ENCODE assay signal across 1 cellular context in the genomic region with DNA sequence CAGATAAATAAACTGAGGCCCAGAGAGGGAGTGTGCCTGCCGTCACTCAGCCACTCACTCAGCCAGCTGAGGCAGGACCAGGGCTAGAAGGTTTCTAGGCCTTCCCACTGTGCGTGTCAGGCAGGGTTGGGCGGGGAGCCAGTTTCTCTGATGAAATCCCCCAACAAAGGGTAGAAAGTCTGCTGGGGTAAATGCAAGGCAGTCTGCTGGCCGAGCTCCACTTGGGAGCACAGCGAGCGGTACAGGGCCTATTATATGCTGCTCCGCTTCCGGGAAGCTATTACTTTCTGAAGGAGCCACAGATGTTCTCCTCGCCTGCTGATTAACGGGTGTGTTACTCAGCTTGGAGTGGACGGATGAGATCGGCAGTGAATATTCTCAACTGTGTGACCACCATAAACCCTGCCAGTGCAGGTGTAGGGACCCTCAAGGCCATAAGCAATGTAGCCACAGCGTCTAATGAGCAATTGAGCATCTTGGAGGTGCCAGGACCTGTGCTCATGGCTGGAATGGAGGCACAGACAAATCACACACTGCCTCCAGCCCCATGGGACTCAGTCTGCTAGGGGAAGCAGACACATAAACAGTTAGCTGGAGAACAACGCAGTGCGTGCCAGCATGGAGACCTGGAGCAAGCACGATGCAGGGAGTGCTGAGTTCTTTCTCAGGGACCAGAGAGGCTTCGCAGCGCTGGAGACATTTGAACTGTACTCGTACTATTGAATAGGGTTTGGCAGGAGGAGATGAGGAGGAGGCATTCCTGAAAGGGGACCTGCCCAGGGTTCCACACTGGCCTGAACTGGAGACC.
A peak's percentile ranks its signal among the peaks of the same experiment; 100 is the strongest.
TF ChIP-seq lines count a peak whose summit lies in the region.

No MANE protein-coding gene starts in this region.

TF ChIP-seq in HEK293, 187 proteins besides CTCF, POLR2A, EP300 and RAD21 (continued from another document and continues in another):
- TF ChIP-seq, protein P1, sequence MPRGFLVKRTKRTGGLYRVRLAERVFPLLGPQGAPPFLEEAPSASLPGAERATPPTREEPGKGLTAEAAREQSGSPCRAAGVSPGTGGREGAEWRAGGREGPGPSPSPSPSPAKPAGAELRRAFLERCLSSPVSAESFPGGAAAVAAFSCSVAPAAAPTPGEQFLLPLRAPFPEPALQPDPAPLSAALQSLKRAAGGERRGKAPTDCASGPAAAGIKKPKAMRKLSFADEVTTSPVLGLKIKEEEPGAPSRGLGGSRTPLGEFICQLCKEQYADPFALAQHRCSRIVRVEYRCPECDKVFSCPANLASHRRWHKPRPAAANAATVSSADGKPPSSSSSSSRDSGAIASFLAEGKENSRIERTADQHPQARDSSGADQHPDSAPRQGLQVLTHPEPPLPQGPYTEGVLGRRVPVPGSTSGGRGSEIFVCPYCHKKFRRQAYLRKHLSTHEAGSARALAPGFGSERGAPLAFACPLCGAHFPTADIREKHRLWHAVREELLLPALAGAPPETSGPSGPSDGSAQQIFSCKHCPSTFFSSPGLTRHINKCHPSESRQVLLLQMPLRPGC (tag by site-specific recombination; IDR thresholded peaks at IDR 0.05): no peak
- no peak for TF ChIP-seq ZNF837 (tag by site-specific recombination; IDR thresholded peaks at IDR 0.05)
- TF ChIP-seq ZNF239 (tag by site-specific recombination; IDR thresholded peaks at IDR 0.05): no peak
- TF ChIP-seq ZNF426 (tag by site-specific recombination; IDR thresholded peaks at IDR 0.05): no peak
- TF ChIP-seq ZNF76 (tag by site-specific recombination; IDR thresholded peaks at IDR 0.05; ENCODE audit: borderline replicate concordance, low read depth): 0 out of 2 replicates have a peak, but pooled peaks have one; percentile 22
- TF ChIP-seq, protein P2, sequence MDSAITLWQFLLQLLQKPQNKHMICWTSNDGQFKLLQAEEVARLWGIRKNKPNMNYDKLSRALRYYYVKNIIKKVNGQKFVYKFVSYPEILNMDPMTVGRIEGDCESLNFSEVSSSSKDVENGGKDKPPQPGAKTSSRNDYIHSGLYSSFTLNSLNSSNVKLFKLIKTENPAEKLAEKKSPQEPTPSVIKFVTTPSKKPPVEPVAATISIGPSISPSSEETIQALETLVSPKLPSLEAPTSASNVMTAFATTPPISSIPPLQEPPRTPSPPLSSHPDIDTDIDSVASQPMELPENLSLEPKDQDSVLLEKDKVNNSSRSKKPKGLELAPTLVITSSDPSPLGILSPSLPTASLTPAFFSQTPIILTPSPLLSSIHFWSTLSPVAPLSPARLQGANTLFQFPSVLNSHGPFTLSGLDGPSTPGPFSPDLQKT (IDR thresholded peaks at IDR 0.05; ENCODE audit: borderline replicate concordance, low read depth, low read length): no peak
- no peak for TF ChIP-seq KLF8 (tag by site-specific recombination; IDR thresholded peaks at IDR 0.05)
- no peak for TF ChIP-seq ZNF132 (tag by site-specific recombination; IDR thresholded peaks at IDR 0.05; ENCODE audit: borderline replicate concordance)
- TF ChIP-seq ZNF521 (tag by site-specific recombination; IDR thresholded peaks at IDR 0.05): no peak
- no peak for TF ChIP-seq SETDB1 (IDR thresholded peaks at IDR 0.05; ENCODE audit: insufficient read length, low read length)
- no peak for TF ChIP-seq ZNF140 (tag by site-specific recombination; IDR thresholded peaks at IDR 0.05)
- TF ChIP-seq ZNF544 (tag by site-specific recombination; IDR thresholded peaks at IDR 0.05): no peak
- TF ChIP-seq ZNF670 (tag by site-specific recombination; IDR thresholded peaks at IDR 0.05; ENCODE audit: low read depth): no peak
- no peak for TF ChIP-seq ZNF146 (tag by site-specific recombination; IDR thresholded peaks at IDR 0.05)
- TF ChIP-seq, protein P3, sequence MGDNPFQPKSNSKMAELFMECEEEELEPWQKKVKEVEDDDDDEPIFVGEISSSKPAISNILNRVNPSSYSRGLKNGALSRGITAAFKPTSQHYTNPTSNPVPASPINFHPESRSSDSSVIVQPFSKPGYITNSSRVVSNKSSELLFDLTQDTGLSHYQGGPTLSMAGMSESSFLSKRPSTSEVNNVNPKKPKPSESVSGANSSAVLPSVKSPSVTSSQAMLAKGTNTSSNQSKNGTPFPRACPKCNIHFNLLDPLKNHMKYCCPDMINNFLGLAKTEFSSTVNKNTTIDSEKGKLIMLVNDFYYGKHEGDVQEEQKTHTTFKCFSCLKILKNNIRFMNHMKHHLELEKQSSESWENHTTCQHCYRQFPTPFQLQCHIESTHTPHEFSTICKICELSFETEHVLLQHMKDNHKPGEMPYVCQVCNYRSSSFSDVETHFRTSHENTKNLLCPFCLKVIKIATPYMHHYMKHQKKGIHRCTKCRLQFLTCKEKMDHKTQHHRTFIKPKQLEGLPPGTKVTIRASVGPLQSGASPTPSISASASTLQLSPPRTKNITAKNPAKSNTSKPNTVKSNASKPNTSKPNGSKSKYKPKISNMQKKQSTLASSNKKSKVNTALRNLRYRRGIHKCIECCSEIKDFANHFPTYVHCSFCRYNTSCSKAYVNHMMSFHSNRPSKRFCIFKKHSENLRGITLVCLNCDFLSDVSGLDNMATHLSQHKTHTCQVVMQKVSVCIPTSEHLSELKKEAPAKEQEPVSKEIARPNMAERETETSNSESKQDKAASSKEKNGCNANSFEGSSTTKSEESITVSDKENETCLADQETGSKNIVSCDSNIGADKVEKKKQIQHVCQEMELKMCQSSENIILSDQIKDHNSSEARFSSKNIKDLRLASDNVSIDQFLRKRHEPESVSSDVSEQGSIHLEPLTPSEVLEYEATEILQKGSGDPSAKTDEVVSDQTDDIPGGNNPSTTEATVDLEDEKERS (tag by site-specific recombination; IDR thresholded peaks at IDR 0.05): no peak
- no peak for TF ChIP-seq ZNF707 (tag by site-specific recombination; IDR thresholded peaks at IDR 0.05)
- no peak for TF ChIP-seq ZNF560 (tag by site-specific recombination; IDR thresholded peaks at IDR 0.05; ENCODE audit: borderline replicate concordance)
- TF ChIP-seq ZNF24 (tag by site-specific recombination; IDR thresholded peaks at IDR 0.05): peak; percentile 67; the same call in 1 of the 2 replicates
- no peak for TF ChIP-seq ZNF48 (tag by site-specific recombination; IDR thresholded peaks at IDR 0.05)
- peak; percentile 64; the same call in 1 of the 2 replicates for TF ChIP-seq ZNF2 (tag by site-specific recombination; IDR thresholded peaks at IDR 0.05)
- TF ChIP-seq, protein P4, sequence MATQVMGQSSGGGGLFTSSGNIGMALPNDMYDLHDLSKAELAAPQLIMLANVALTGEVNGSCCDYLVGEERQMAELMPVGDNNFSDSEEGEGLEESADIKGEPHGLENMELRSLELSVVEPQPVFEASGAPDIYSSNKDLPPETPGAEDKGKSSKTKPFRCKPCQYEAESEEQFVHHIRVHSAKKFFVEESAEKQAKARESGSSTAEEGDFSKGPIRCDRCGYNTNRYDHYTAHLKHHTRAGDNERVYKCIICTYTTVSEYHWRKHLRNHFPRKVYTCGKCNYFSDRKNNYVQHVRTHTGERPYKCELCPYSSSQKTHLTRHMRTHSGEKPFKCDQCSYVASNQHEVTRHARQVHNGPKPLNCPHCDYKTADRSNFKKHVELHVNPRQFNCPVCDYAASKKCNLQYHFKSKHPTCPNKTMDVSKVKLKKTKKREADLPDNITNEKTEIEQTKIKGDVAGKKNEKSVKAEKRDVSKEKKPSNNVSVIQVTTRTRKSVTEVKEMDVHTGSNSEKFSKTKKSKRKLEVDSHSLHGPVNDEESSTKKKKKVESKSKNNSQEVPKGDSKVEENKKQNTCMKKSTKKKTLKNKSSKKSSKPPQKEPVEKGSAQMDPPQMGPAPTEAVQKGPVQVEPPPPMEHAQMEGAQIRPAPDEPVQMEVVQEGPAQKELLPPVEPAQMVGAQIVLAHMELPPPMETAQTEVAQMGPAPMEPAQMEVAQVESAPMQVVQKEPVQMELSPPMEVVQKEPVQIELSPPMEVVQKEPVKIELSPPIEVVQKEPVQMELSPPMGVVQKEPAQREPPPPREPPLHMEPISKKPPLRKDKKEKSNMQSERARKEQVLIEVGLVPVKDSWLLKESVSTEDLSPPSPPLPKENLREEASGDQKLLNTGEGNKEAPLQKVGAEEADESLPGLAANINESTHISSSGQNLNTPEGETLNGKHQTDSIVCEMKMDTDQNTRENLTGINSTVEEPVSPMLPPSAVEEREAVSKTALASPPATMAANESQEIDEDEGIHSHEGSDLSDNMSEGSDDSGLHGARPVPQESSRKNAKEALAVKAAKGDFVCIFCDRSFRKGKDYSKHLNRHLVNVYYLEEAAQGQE (tag by site-specific recombination; IDR thresholded peaks at IDR 0.05): no peak
- no peak for TF ChIP-seq ZBTB1 (tag by site-specific recombination; IDR thresholded peaks at IDR 0.05)
- 0 out of 2 replicates have a peak, but pooled peaks have one; percentile 25 for TF ChIP-seq ZNF423 (tag by site-specific recombination; IDR thresholded peaks at IDR 0.05)
- TF ChIP-seq ZNF302 (tag by site-specific recombination; IDR thresholded peaks at IDR 0.05; ENCODE audit: low read depth): no peak
- no peak for TF ChIP-seq ZNF654 (tag by site-specific recombination; IDR thresholded peaks at IDR 0.05; ENCODE audit: low read depth)
- TF ChIP-seq ZNF701 (tag by site-specific recombination; IDR thresholded peaks at IDR 0.05): no peak
- no peak for TF ChIP-seq ZNF548 (tag by site-specific recombination; IDR thresholded peaks at IDR 0.05)
- peak; percentile 43; the same call in 1 of the 2 replicates for TF ChIP-seq ZBTB8A (tag by site-specific recombination; IDR thresholded peaks at IDR 0.05)
- no peak for TF ChIP-seq GLI4 (tag by site-specific recombination; IDR thresholded peaks at IDR 0.05)
- TF ChIP-seq, protein P5, sequence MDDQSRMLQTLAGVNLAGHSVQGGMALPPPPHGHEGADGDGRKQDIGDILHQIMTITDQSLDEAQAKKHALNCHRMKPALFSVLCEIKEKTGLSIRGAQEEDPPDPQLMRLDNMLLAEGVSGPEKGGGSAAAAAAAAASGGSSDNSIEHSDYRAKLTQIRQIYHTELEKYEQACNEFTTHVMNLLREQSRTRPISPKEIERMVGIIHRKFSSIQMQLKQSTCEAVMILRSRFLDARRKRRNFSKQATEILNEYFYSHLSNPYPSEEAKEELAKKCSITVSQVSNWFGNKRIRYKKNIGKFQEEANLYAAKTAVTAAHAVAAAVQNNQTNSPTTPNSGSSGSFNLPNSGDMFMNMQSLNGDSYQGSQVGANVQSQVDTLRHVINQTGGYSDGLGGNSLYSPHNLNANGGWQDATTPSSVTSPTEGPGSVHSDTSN (CRISPR knock-in tag; IDR thresholded peaks at IDR 0.05): no peak
- TF ChIP-seq ZNF169 (tag by site-specific recombination; IDR thresholded peaks at IDR 0.05): no peak
- TF ChIP-seq, protein P6, sequence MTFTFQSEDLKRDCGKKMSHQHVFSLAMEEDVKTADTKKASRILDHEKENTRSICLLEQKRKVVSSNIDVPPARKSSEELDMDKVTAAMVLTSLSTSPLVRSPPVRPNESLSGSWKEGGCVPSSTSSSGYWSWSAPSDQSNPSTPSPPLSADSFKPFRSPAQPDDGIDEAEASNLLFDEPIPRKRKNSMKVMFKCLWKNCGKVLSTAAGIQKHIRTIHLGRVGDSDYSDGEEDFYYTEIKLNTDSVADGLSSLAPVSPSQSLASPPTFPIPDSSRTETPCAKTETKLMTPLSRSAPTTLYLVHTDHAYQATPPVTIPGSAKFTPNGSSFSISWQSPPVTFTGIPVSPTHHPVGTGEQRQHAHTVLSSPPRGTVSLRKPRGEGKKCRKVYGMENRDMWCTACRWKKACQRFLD (tag by site-specific recombination; IDR thresholded peaks at IDR 0.05): no peak
- TF ChIP-seq ZNF112 (tag by site-specific recombination; IDR thresholded peaks at IDR 0.05): no peak
- TF ChIP-seq ZBTB7A (tag by site-specific recombination; IDR thresholded peaks at IDR 0.05; ENCODE audit: low read depth): no peak
- TF ChIP-seq, protein P7, sequence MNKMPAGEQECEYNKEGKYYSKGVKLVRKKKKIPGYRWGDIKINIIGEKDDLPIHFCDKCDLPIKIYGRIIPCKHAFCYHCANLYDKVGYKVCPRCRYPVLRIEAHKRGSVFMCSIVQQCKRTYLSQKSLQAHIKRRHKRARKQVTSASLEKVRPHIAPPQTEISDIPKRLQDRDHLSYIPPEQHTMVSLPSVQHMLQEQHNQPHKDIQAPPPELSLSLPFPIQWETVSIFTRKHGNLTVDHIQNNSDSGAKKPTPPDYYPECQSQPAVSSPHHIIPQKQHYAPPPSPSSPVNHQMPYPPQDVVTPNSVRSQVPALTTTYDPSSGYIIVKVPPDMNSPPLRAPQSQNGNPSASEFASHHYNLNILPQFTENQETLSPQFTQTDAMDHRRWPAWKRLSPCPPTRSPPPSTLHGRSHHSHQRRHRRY (tag by site-specific recombination; IDR thresholded peaks at IDR 0.05): no peak
- TF ChIP-seq ZNF830 (tag by site-specific recombination; IDR thresholded peaks at IDR 0.05; ENCODE audit: low read depth): no peak
- TF ChIP-seq ZNF184 (tag by site-specific recombination; IDR thresholded peaks at IDR 0.05): peak; percentile 87; the same call in 1 of the 2 replicates
- TF ChIP-seq ZNF510 (tag by site-specific recombination; IDR thresholded peaks at IDR 0.05; ENCODE audit: insufficient replicate concordance): no peak
- TF ChIP-seq, protein P8, sequence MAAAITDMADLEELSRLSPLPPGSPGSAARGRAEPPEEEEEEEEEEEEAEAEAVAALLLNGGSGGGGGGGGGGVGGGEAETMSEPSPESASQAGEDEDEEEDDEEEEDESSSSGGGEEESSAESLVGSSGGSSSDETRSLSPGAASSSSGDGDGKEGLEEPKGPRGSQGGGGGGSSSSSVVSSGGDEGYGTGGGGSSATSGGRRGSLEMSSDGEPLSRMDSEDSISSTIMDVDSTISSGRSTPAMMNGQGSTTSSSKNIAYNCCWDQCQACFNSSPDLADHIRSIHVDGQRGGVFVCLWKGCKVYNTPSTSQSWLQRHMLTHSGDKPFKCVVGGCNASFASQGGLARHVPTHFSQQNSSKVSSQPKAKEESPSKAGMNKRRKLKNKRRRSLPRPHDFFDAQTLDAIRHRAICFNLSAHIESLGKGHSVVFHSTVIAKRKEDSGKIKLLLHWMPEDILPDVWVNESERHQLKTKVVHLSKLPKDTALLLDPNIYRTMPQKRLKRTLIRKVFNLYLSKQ (tag by site-specific recombination; IDR thresholded peaks at IDR 0.05; ENCODE audit: borderline replicate concordance): no peak
- no peak for TF ChIP-seq ZNF791 (tag by site-specific recombination; IDR thresholded peaks at IDR 0.05)
- TF ChIP-seq ZNF174 (tag by site-specific recombination; IDR thresholded peaks at IDR 0.05): no peak
- TF ChIP-seq, protein P9, sequence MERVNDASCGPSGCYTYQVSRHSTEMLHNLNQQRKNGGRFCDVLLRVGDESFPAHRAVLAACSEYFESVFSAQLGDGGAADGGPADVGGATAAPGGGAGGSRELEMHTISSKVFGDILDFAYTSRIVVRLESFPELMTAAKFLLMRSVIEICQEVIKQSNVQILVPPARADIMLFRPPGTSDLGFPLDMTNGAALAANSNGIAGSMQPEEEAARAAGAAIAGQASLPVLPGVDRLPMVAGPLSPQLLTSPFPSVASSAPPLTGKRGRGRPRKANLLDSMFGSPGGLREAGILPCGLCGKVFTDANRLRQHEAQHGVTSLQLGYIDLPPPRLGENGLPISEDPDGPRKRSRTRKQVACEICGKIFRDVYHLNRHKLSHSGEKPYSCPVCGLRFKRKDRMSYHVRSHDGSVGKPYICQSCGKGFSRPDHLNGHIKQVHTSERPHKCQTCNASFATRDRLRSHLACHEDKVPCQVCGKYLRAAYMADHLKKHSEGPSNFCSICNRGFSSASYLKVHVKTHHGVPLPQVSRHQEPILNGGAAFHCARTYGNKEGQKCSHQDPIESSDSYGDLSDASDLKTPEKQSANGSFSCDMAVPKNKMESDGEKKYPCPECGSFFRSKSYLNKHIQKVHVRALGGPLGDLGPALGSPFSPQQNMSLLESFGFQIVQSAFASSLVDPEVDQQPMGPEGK (tag by site-specific recombination; IDR thresholded peaks at IDR 0.05): no peak; the same call in 1 of the 2 replicates
- TF ChIP-seq ZNF621 (tag by site-specific recombination; IDR thresholded peaks at IDR 0.05): no peak
- TF ChIP-seq ZNF248 (tag by site-specific recombination; IDR thresholded peaks at IDR 0.05): no peak
- no peak for TF ChIP-seq ZNF354C (tag by site-specific recombination; IDR thresholded peaks at IDR 0.05; ENCODE audit: borderline replicate concordance, low read depth)
- TF ChIP-seq ZNF549 (tag by site-specific recombination; IDR thresholded peaks at IDR 0.05): no peak
